ENCODE assay signal across 19 cellular contexts in genomic region chr12:3184485-3184884, GRCh38.
"Had no signal": no experiment of that assay in that cellular context is flagged by ENCODE, and none has a peak within 500 bp of the region (broad histone marks: within the 10 kb centered on the region; RNA-seq: fewer than 3 reads in every experiment).

No MANE protein-coding gene starts in this region.

- H3K4me3 ChIP-seq: adrenal gland, colonic mucosa, esophagus squamous epithelium, gastroesophageal sphincter, neural progenitor cell, thyroid gland had no signal

- H3K27me3 ChIP-seq: adrenal gland, colonic mucosa, esophagus squamous epithelium, gastroesophageal sphincter, neural progenitor cell, thyroid gland had no signal

- DNase-seq: activated naive CD4-positive, alpha-beta T cell; activated T-cell treated with anti-CD3 and anti-CD28 coated beads, Interleukin-2, amount 50 U/mL, for 1 hour; adrenal gland; colonic mucosa; esophagus squamous epithelium; head of caudate nucleus; naive thymus-derived CD8-positive, alpha-beta T cell; retina; stimulated activated CD4-positive, alpha-beta T cell treated with anti-CD3 and anti-CD28 coated beads, Interleukin-4, amount 100 ng/mL, for 24 hours; stimulated activated naive CD8-positive, alpha-beta T cell treated with anti-CD3 and anti-CD28 coated beads, Interleukin-15, Interleukin-2, amounts not matched to agents 100 U/mL and 50 U/mL, for 24 hours; thyroid gland had no signal

- H3K36me3 ChIP-seq: adrenal gland, colonic mucosa, neural progenitor cell, thyroid gland had no signal

- H3K4me1 Mint-ChIP-seq: activated T-helper 17 cell treated with anti-CD3 and anti-CD28 coated beads, Interleukin-2, amount 50 U/mL, for 72 hours had no signal

- H3K9ac ChIP-seq: neural progenitor cell had no signal

- H3K4me1 ChIP-seq: adrenal gland, colonic mucosa had no signal

- ATAC-seq: activated T-helper 17 cell treated with anti-CD3 and anti-CD28 coated beads, Interleukin-2, amount 50 U/mL, for 72 hours; gastroesophageal sphincter; left lobe of liver; naive thymus-derived CD8-positive, alpha-beta T cell; stimulated activated naive CD8-positive, alpha-beta T cell treated with anti-CD3 and anti-CD28 coated beads, Interleukin-15, Interleukin-2, amounts not matched to agents 100 U/mL and 50 U/mL, for 24 hours had no signal

- H3K4me3 Mint-ChIP-seq: activated naive CD8-positive, alpha-beta T cell; activated T-helper 17 cell treated with anti-CD3 and anti-CD28 coated beads, Interleukin-2, amount 50 U/mL, for 72 hours; naive thymus-derived CD8-positive, alpha-beta T cell; neural progenitor cell had no signal

- H3K36me3 Mint-ChIP-seq: activated naive CD8-positive, alpha-beta T cell; naive thymus-derived CD8-positive, alpha-beta T cell; neural progenitor cell had no signal

- H3K9me3 ChIP-seq: adrenal gland, colonic mucosa, esophagus squamous epithelium, gastroesophageal sphincter, thyroid gland had no signal

- H3K9me3 Mint-ChIP-seq: activated T-helper 17 cell treated with anti-CD3 and anti-CD28 coated beads, Interleukin-2, amount 50 U/mL, for 72 hours; naive thymus-derived CD8-positive, alpha-beta T cell; neural progenitor cell had no signal

- H2AFZ ChIP-seq: neural progenitor cell had no signal

- H3K27ac Mint-ChIP-seq: activated naive CD8-positive, alpha-beta T cell; activated T-helper 17 cell treated with anti-CD3 and anti-CD28 coated beads, Interleukin-2, amount 50 U/mL, for 72 hours; naive thymus-derived CD8-positive, alpha-beta T cell; neural progenitor cell had no signal

- H3K27ac ChIP-seq: adrenal gland, colonic mucosa, esophagus squamous epithelium, neural progenitor cell, thyroid gland, VCaP had no signal

- FAIRE-seq: astrocyte, keratinocyte had no signal
